2 cellular contexts compared by ENCODE assay signal in genomic region chr12:7829737-7830136, GRCh38.
A peak's percentile ranks its signal among the peaks of the same experiment; 100 is the strongest.
TF ChIP-seq lines count a peak whose summit lies in the region.

No MANE protein-coding gene starts in this region.

TF ChIP-seq in A549, 52 proteins besides CTCF, POLR2A, EP300 and RAD21:
- TF ChIP-seq MAFK (IDR thresholded peaks at IDR 0.05; ENCODE audit: partially characterized antibody) = peak; percentile 87

TF ChIP-seq in IMR-90, 13 proteins besides CTCF, POLR2A, EP300 and RAD21:
- TF ChIP-seq MAFK (IDR thresholded peaks at IDR 0.05; ENCODE audit: low read depth, low read length) = peak; percentile 69
TF ChIP-seq in IMR-90: peak in this region for 1; not testable (repeated sequence) for 12.
